Comparison of ENCODE assay signal across 18 cellular contexts in genomic region chr4:182845618-182846017, GRCh38.
DNase-seq lines count a peak whose midpoint lies in the region; ATAC-seq and TF ChIP-seq lines count a peak whose summit lies in the region.
"Had no signal": no experiment of that assay in that cellular context is flagged by ENCODE, and none has a peak within 500 bp of the region (broad histone marks: within the 10 kb centered on the region; RNA-seq: fewer than 3 reads in every experiment).

No MANE protein-coding gene starts in this region.

- H3K27ac ChIP-seq in neuronal stem cell (replicated peaks; ENCODE audit: low read length) = no peak overlapping the region
- H3K27ac ChIP-seq: 22Rv1; A549; BLaER1 treated with 17β-estradiol and CSF1 and Interleukin-3, amounts not matched to agents 10 nM and 100 nM; C4-2B had no signal

- no peak overlapping the region for H2BK12ac ChIP-seq in neuronal stem cell (ENCODE audit: low read length)

- no peaks in the 10 kb centered on the region for H3K27me3 ChIP-seq in neuronal stem cell (ENCODE audit: control insufficient read depth in 3 of 3, insufficient read depth in 3 of 3, low read depth in 1 of 3, low read length in 3 of 3)

- H2BK15ac ChIP-seq in neuronal stem cell (ENCODE audit: low read length) = no peak overlapping the region

- H3K23ac ChIP-seq in neuronal stem cell (ENCODE audit: low read depth, low read length, poor library complexity) = no peak overlapping the region

- no CpG with 5 or more reads among the region's 6 CpGs for WGBS in neuronal stem cell (ENCODE audit: extremely low coverage in 2 of 2, insufficient read length in 2 of 2, insufficient replicate concordance in 1 of 2), 2 donors

- no peak overlapping the region for H3K14ac ChIP-seq in neuronal stem cell (ENCODE audit: low read length)

- no peak overlapping the region for H4K8ac ChIP-seq in neuronal stem cell (ENCODE audit: low read depth, low read length)

- H3K18ac ChIP-seq in neuronal stem cell (ENCODE audit: low read length) = peak overlapping the region; percentile 44

- H3K9me3 ChIP-seq in neuronal stem cell (replicated peaks in 1 of 2; ENCODE audit: control insufficient read depth in 2 of 2, insufficient read depth in 1 of 2, low read depth in 1 of 2, low read length in 2 of 2) = no peaks in the 10 kb centered on the region
- H3K9me3 ChIP-seq: A549; BLaER1 treated with 17β-estradiol and CSF1 and Interleukin-3, amounts not matched to agents 10 nM and 100 nM; Caco-2 had no signal

- no peak overlapping the region for H3K4me2 ChIP-seq in neuronal stem cell (ENCODE audit: insufficient read depth, low read length, poor library complexity, severe bottlenecking)
- H3K4me2 ChIP-seq: A549 had no signal

- no peak overlapping the region for H3K4me3 ChIP-seq in neuronal stem cell (ENCODE audit: low read length in 2 of 2)
- H3K4me3 ChIP-seq: A549; BLaER1 treated with 17β-estradiol and CSF1 and Interleukin-3, amounts not matched to agents 10 nM and 100 nM had no signal

- peaks cover 4 to 12% of the 10 kb centered on the region in 2 donors for H3K4me1 ChIP-seq in neuronal stem cell (ENCODE audit: control insufficient read depth in 2 of 2, insufficient read depth in 1 of 2, low read depth in 1 of 2, low read length in 2 of 2)
- H3K4me1 ChIP-seq: A549, Caco-2 had no signal

- H2BK5ac ChIP-seq in neuronal stem cell (ENCODE audit: low read length) = no peak overlapping the region

- peak; percentile 8 for DNase-seq in activated CD4-positive, CD25-positive, alpha-beta regulatory T cell treated with anti-CD3 and anti-CD28 coated beads, Interleukin-2, amount 50 U/mL, for 72 hours
- no peak for DNase-seq in neuronal stem cell (ENCODE audit: low spot score)
- DNase-seq in GM19238 (ENCODE audit: insufficient read length, low spot score) = no peak
- no peak for DNase-seq in omental fat pad (ENCODE audit: low spot score)
- DNase-seq in central memory CD4-positive, alpha-beta T cell = no peak
- DNase-seq: AML-193; Calu3; CD4-positive, alpha-beta T cell; CD8-positive, alpha-beta T cell; DMS79 treated with DMSO at 0.1 percent for 48 hours; GF-D8 had no signal

- no peak overlapping the region for H3K9ac ChIP-seq in neuronal stem cell (ENCODE audit: low read depth, low read length, poor library complexity)
- H3K9ac ChIP-seq: BLaER1 treated with 17β-estradiol and CSF1 and Interleukin-3, amounts not matched to agents 10 nM and 100 nM had no signal

- no peak overlapping the region for H3K4ac ChIP-seq in neuronal stem cell (ENCODE audit: low read length)

- H4K91ac ChIP-seq in neuronal stem cell (ENCODE audit: low read depth, low read length, poor library complexity) = no peak overlapping the region

- no peak for TF ChIP-seq CTCF in omental fat pad (IDR thresholded peaks at IDR 0.05)

- no peak overlapping the region for H2AFZ ChIP-seq in neuronal stem cell (ENCODE audit: low read length)

- peaks cover 3% of the 10 kb centered on the region for H3K79me1 ChIP-seq in neuronal stem cell (ENCODE audit: low read depth, low read length)

- H2BK120ac ChIP-seq in neuronal stem cell (ENCODE audit: low read depth, low read length) = no peak overlapping the region

- H3K36me3 ChIP-seq in neuronal stem cell (replicated peaks in 1 of 2; ENCODE audit: control insufficient read depth in 2 of 2, insufficient read depth in 2 of 2, low read length in 2 of 2) = no peaks in the 10 kb centered on the region
- H3K36me3 ChIP-seq: BLaER1 treated with 17β-estradiol and CSF1 and Interleukin-3, amounts not matched to agents 10 nM and 100 nM had no signal

- ATAC-seq in activated CD4-positive, CD25-positive, alpha-beta regulatory T cell treated with anti-CD3 and anti-CD28 coated beads, Interleukin-2, amount 50 U/mL, for 24 hours = no peak
- peak; percentile 81 for ATAC-seq in esophagus mucosa
- no peak for ATAC-seq in omental fat pad (ENCODE audit: low FRiP score)
- ATAC-seq: A549; CD8-positive, alpha-beta T cell had no signal

- H2AK5ac ChIP-seq in neuronal stem cell (ENCODE audit: low read depth, low read length) = no peak overlapping the region
